In genomic region chr2:49948091-49948490, GRCh38 we compare ENCODE assay signal across 10 cellular contexts.
"Had no signal": no experiment of that assay in that cellular context is flagged by ENCODE, and none has a peak within 500 bp of the region (broad histone marks: within the 10 kb centered on the region; RNA-seq: fewer than 3 reads in every experiment).

No MANE protein-coding gene starts in this region.

- H2AFZ ChIP-seq: GM23248 had no signal

- H3K9me3 ChIP-seq: HAP-1 had no signal

- H3K27ac ChIP-seq: GM23248 had no signal

- ATAC-seq: HCT116, K562 had no signal

- DNase-seq: GM23248, GOT3, H7, HFFc6, IMR-90, KG1 had no signal

- H3K4me3 ChIP-seq: GM23248, HAP-1, K562 had no signal

- H3K9ac ChIP-seq: GM23248 had no signal

- FAIRE-seq: HTR-8/SVneo, K562 had no signal

- H3K36me3 ChIP-seq: HAP-1 had no signal
